Comparison of ENCODE assay signal across 1 cellular context in the genomic region with DNA sequence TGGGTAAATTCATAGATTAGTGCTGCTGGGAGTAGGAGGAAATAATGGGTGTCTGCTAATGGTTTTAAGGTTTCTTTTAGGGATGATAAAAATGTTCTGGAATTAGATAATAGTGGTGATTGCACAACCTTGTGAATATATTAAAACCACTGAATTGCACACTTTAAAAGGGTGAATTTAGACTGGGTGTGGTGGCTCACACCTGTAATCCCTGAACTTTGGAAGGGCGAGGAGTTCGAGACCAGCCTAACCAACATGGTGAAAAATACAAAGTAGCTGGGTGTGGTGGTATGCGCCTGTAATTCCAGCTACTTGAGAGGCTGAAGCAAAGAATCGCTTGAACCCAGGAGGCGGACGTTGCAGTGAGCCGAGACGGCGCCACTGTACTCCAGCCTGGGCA.
TF ChIP-seq lines count a peak whose summit lies in the region.

No MANE protein-coding gene starts in this region.

TF ChIP-seq in H1, 55 proteins besides CTCF, POLR2A, EP300 and RAD21:
- TF ChIP-seq SIRT6 (IDR thresholded peaks at IDR 0.05; ENCODE audit: low read length), result no peak
- TF ChIP-seq PHF8 (conservative IDR thresholded peaks at IDR 0.05; ENCODE audit: low read depth, low read length), result no peak
- TF ChIP-seq, protein P1, sequence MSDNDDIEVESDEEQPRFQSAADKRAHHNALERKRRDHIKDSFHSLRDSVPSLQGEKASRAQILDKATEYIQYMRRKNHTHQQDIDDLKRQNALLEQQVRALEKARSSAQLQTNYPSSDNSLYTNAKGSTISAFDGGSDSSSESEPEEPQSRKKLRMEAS (IDR thresholded peaks at IDR 0.05), result no peak
- no peak for TF ChIP-seq POLR2AphosphoS5 (IDR thresholded peaks at IDR 0.05; ENCODE audit: low read depth, low read length)
- TF ChIP-seq SIX5 (IDR thresholded peaks at IDR 0.05; ENCODE audit: low read depth, low read length), result no peak
- TF ChIP-seq RNF2 (IDR thresholded peaks at IDR 0.05; ENCODE audit: borderline replicate concordance, low read depth, low read length, missing control alignments, poor library complexity, severe bottlenecking), result no peak
- no peak for TF ChIP-seq JUND (IDR thresholded peaks at IDR 0.05; ENCODE audit: low read length)
- no peak for TF ChIP-seq CTBP2 (IDR thresholded peaks at IDR 0.05; ENCODE audit: borderline replicate concordance, insufficient read depth, insufficient read length, low read length)
- TF ChIP-seq BACH1 (IDR thresholded peaks at IDR 0.05; ENCODE audit: low read length), result no peak
- no peak for TF ChIP-seq YY1 (IDR thresholded peaks at IDR 0.05; ENCODE audit: low read depth, low read length)
- TF ChIP-seq BCL11A (IDR thresholded peaks at IDR 0.05; ENCODE audit: low read depth in 2 of 2, low read length in 2 of 2), result no peak
- no peak for TF ChIP-seq SP2 (IDR thresholded peaks at IDR 0.05; ENCODE audit: low read length)
- TF ChIP-seq NANOG (IDR thresholded peaks at IDR 0.05; ENCODE audit: insufficient read depth, low read depth, low read length, poor library complexity, severe bottlenecking), result no peak
TF ChIP-seq in H1: peak in this region for 0.
